In the genomic region with DNA sequence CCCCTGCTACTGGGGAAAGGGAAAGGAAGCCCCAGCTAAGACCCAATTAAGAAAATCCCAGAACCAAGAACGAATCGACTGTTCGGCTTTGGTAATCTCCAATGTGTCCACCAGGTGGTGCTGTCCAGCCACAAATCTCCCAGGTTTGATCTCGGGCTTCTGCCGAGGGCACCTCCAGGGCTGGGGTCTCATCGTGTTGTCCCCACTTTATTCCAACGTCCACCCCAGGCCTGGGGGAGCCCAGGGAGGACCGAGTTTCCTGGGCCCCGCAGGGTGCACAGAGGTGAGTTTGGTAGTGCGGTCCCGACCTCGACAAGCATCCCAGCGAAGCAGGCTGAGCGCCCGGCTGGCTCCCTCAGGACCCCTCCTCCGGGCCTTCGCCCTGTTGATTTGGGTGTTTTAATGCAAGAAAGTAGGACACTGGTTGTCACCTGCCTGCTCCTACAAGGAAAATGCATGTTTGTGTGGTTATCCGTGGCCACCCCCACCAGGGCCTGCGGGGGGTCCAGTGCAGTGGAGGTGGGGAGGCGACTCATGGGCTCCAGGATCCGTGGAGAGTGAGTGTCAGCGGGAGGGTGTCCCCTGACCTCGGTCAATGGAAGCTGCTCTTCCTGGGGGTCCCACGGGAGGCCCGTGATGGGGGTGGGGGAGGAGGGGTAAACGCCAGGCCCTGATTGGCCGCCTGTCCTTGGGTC, we compare ENCODE assay signal across 8 cellular contexts.
DNase-seq lines count a peak whose midpoint lies in the region; ATAC-seq and TF ChIP-seq lines count a peak whose summit lies in the region.

No MANE protein-coding gene starts in this region.

- H3K9me3 ChIP-seq in DND-41 (ENCODE audit: insufficient read depth, low read length, severe bottlenecking), result no peaks in the 10 kb centered on the region
- no peaks in the 10 kb centered on the region for H3K9me3 ChIP-seq in left lung

- CTCF ChIA-PET in T-cell (lab: Charles Lee), result interaction anchor here (0.6 to 3.0 kb wide), 9 partner anchors 8 to 1904 kb away, joined by 3 to 21 read pairs (median 4); no protein-coding TSS in a partner anchor

- H3K36me3 Mint-ChIP-seq in T-cell, result no peaks in the 10 kb centered on the region

- H3K4me2 ChIP-seq in DND-41 (ENCODE audit: insufficient read depth, low read length), result peak overlapping the region; percentile 75

- peak; percentile 79 for ATAC-seq in DND-41 (ENCODE audit: insufficient read depth, low read depth)
- peak; percentile 55 for ATAC-seq in HG02642 (IDR thresholded peaks at IDR 0.05; ENCODE audit: poor library complexity, unreplicated experiment)
- peak; percentile 72 to 89 (median 74) for ATAC-seq in T-cell (replicated peaks in 1 of 4)
- peak; percentile 79 for ATAC-seq in left lung

- peaks cover 11% of the 10 kb centered on the region for H3K4me1 ChIP-seq in DND-41 (ENCODE audit: insufficient read depth, low read length)
- H3K4me1 ChIP-seq in left lung, result no peaks in the 10 kb centered on the region

- POLR2A ChIA-PET in T-cell (lab: Charles Lee), result no interaction called here

- H3K79me2 ChIP-seq in DND-41 (ENCODE audit: insufficient read depth, low read length), result no peaks in the 10 kb centered on the region

- in situ Hi-C loops in brain microvascular endothelial cell (cut with HindIII; ENCODE audit: low pct_ligation_motif_present, low sequenced_read_pairs), result no loop called here

- H2AFZ ChIP-seq in DND-41 (ENCODE audit: low read depth, low read length), result peak overlapping the region; percentile 77

- peak; percentile 81 for DNase-seq in DND-41
- DNase-seq in T-cell, result peak in 32 of 34 experiments; percentile 61 to 94 (median 77)
- DNase-seq in brain microvascular endothelial cell, result no peak
- peak in 1 of 2 donors; percentile 89 for DNase-seq in left lung
- peak; percentile 87 for DNase-seq in stimulated activated CD8-positive, alpha-beta memory T cell treated with anti-CD3 and anti-CD28 coated beads, Interleukin-15, amount 100 ng/mL, for 24 hours (ENCODE audit: low read depth)
- DNase-seq in NCI-H774 (lab: John Stamatoyannopoulos, UW), result no peak
- DNase-seq in DMS153 (lab: John Stamatoyannopoulos, UW), result no peak

- H3K4me3 Mint-ChIP-seq in T-cell, result peak overlapping the region in 1 of 3 donors; percentile 38

- H3K27ac ChIP-seq in DND-41 (ENCODE audit: low read length), result peak overlapping the region; percentile 69
- H3K27ac ChIP-seq in brain microvascular endothelial cell, result no peak overlapping the region
- no peak overlapping the region for H3K27ac ChIP-seq in left lung

- peaks cover 5 to 8% (median 7%) of the 10 kb centered on the region in 3 donors for H3K4me1 Mint-ChIP-seq in T-cell

- H3K27me3 Mint-ChIP-seq in T-cell, result peaks cover 0 to 4% of the 10 kb centered on the region in 2 donors

- TF ChIP-seq CTCF in DND-41 (IDR thresholded peaks at IDR 0.05; ENCODE audit: borderline replicate concordance, extremely low read depth, low read length, poor library complexity, severe bottlenecking) (peak; percentile 90), brain microvascular endothelial cell (IDR thresholded peaks at IDR 0.05; ENCODE audit: low read depth, low read length, missing control alignments) (peak; percentile 65), left lung (IDR thresholded peaks at IDR 0.05) (peak; percentile 49 to 95)

- H3K4me3 ChIP-seq in DND-41 (ENCODE audit: low read depth in 1 of 2, low read length in 2 of 2), result peak overlapping the region in 1 of 2 experiments; percentile 44; a peak in 2 of 4 replicates
- H3K4me3 ChIP-seq in brain microvascular endothelial cell (ENCODE audit: low read depth, low read length), result no peak overlapping the region
- H3K4me3 ChIP-seq in left lung, result no peak overlapping the region

- peak overlapping the region in 1 of 2 donors; percentile 45 for H3K27ac Mint-ChIP-seq in T-cell

- no peaks in the 10 kb centered on the region for H3K36me3 ChIP-seq in DND-41 (ENCODE audit: insufficient read depth, low read length)
- no peaks in the 10 kb centered on the region for H3K36me3 ChIP-seq in brain microvascular endothelial cell (replicated peaks)
- no peaks in the 10 kb centered on the region for H3K36me3 ChIP-seq in left lung

- H4K20me1 ChIP-seq in DND-41 (ENCODE audit: insufficient read depth, low read length), result no peaks in the 10 kb centered on the region

- peak overlapping the region; percentile 43 for H3K9ac ChIP-seq in DND-41 (ENCODE audit: low read depth, low read length)

- intact Hi-C loops in left lung (cut with DNase I), result no loop called here

- H3K27me3 ChIP-seq in DND-41 (ENCODE audit: insufficient read depth, low read length, poor library complexity), result no peaks in the 10 kb centered on the region
- H3K27me3 ChIP-seq in brain microvascular endothelial cell (replicated peaks), result no peaks in the 10 kb centered on the region
- H3K27me3 ChIP-seq in left lung, result no peaks in the 10 kb centered on the region

- H3K9me3 Mint-ChIP-seq in T-cell, result no peaks in the 10 kb centered on the region

Comparison
In these comparisons a context has a peak if more than half of its experiments do, and no peak if none do; other contexts are left out.
1. DNase-seq: peak in DND-41 (single experiment), T-cell (32 of 34) and stimulated activated CD8-positive, alpha-beta memory T cell treated with anti-CD3 and anti-CD28 coated beads, Interleukin-15, amount 100 ng/mL, for 24 hours (single experiment); none in brain microvascular endothelial cell (single experiment), NCI-H774 (single experiment) and DMS153 (single experiment).
2. Peak in every context shown above with its lines, with median percentiles within 50 percentile points of each other: ATAC-seq and CTCF ChIP-seq.